ENCODE assay signal across 10 cellular contexts in the genomic region with DNA sequence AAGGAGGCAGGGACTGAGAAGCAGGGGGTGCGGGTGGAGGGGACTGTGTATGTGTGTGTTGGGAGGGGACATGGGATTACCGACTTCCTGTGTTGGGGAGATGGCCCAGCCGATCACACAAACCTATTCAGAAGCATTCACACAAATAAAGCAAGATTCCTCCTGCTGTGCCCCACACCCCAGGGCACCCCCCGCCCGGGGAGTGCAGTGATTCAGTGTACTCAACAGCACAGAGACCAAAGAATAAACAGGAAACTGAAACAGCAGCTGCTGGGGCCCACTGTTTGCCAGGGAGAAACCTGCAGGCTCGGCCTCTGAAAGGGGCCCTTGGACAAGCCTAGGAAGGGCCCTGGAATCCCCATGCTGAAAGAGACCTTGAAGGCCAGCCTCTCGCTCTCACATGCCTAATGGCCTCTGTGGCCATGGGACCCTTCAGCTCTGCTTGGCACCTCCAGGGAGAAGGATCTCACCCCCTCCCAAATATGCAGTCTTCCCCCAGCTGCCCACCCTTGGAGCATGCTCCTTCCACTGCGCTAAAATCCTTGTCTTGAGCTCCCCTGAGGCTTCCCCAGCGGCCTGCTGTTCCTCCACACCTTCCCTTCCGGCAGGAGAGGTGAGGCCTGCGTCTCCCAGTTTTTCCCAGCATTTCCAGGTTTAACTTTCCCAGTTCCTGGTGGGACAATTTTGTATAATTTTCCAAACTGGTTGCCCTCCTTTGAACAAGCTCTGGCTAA.
DNase-seq lines count a peak whose midpoint lies in the region; ATAC-seq and TF ChIP-seq lines count a peak whose summit lies in the region.
"Had no signal": no experiment of that assay in that cellular context is flagged by ENCODE, and none has a peak within 500 bp of the region (broad histone marks: within the 10 kb centered on the region; RNA-seq: fewer than 3 reads in every experiment).

No MANE protein-coding gene starts in this region.

- peak; percentile 54 to 72 for ATAC-seq in lower lobe of right lung
- ATAC-seq in HG03139 (IDR thresholded peaks at IDR 0.05; ENCODE audit: unreplicated experiment), result no peak
- ATAC-seq in GM18873 (IDR thresholded peaks at IDR 0.05; ENCODE audit: low FRiP score, unreplicated experiment), result no peak
- ATAC-seq: activated T-cell treated with anti-CD3 and anti-CD28 coated beads, Interleukin-2, amount 50 U/mL, for 4 hours had no signal

- H3K27me3 Mint-ChIP-seq in activated naive CD8-positive, alpha-beta T cell treated with anti-CD3 and anti-CD28 coated beads for 36 hours, result peaks cover 15% of the 10 kb centered on the region

- H3K79me2 ChIP-seq in MM.1S (ENCODE audit: low read length), result no peaks in the 10 kb centered on the region

- no peak overlapping the region for H3K27ac Mint-ChIP-seq in activated naive CD8-positive, alpha-beta T cell treated with anti-CD3 and anti-CD28 coated beads for 36 hours

- no peaks in the 10 kb centered on the region for H3F3A ChIP-seq in MM.1S (ENCODE audit: insufficient read depth, low read length)

- peak overlapping the region; percentile 30; the same call in 1 of the 2 replicates for H3K4me2 ChIP-seq in MM.1S (ENCODE audit: low read depth, low read length)

- no peaks in the 10 kb centered on the region for H4K20me1 ChIP-seq in MM.1S (ENCODE audit: insufficient read depth, low read length)

- H3K9me2 ChIP-seq in MM.1S (replicated peaks; ENCODE audit: insufficient read depth, low read length), result no peaks in the 10 kb centered on the region

- H3K4me3 ChIP-seq in MM.1S (ENCODE audit: low read length) (no peak overlapping the region), lower lobe of right lung (no peak overlapping the region)

- no peaks in the 10 kb centered on the region for H3K36me3 ChIP-seq in MM.1S (replicated peaks; ENCODE audit: insufficient read depth, low read length)
- no peaks in the 10 kb centered on the region for H3K36me3 ChIP-seq in lower lobe of right lung

- TF ChIP-seq CTCF in MM.1S (IDR thresholded peaks at IDR 0.05; ENCODE audit: low read length) (no peak), lower lobe of right lung (IDR thresholded peaks at IDR 0.05) (no peak)

- H3K36me3 Mint-ChIP-seq in activated naive CD8-positive, alpha-beta T cell treated with anti-CD3 and anti-CD28 coated beads for 36 hours, result no peaks in the 10 kb centered on the region

- H3K4me1 Mint-ChIP-seq in activated naive CD8-positive, alpha-beta T cell treated with anti-CD3 and anti-CD28 coated beads for 36 hours, result no peaks in the 10 kb centered on the region

- H3K27ac ChIP-seq in MM.1S (ENCODE audit: low read length) (peak overlapping the region; percentile 6; the same call in 1 of the 2 replicates), lower lobe of right lung (peak overlapping the region; percentile 36)

- no peak overlapping the region for H3K9ac ChIP-seq in MM.1S (ENCODE audit: low read length)

- H3K4me3 Mint-ChIP-seq in activated naive CD8-positive, alpha-beta T cell treated with anti-CD3 and anti-CD28 coated beads for 36 hours, result no peak overlapping the region
- H3K4me3 Mint-ChIP-seq: activated T-cell treated with anti-CD3 and anti-CD28 coated beads, Interleukin-2, amount 50 U/mL, for 4 hours had no signal

- H3K27me3 ChIP-seq in MM.1S (replicated peaks; ENCODE audit: insufficient read depth, low read length) (no peaks in the 10 kb centered on the region), lower lobe of right lung (ENCODE audit: low read depth) (no peaks in the 10 kb centered on the region)

- no peaks in the 10 kb centered on the region for H3K9me3 Mint-ChIP-seq in activated naive CD8-positive, alpha-beta T cell treated with anti-CD3 and anti-CD28 coated beads for 36 hours
- H3K9me3 Mint-ChIP-seq: activated T-cell treated with anti-CD3 and anti-CD28 coated beads, Interleukin-2, amount 50 U/mL, for 4 hours had no signal

- DNase-seq in Daoy (ENCODE audit: low read depth) (peak; percentile 27), MM.1S (peak; percentile 67), T1000 (lab: John Stamatoyannopoulos, UW) (peak; percentile 52), lower lobe of right lung (no peak), SIG-M5 (lab: John Stamatoyannopoulos, UW) (no peak)
- no peak for DNase-seq in activated naive CD8-positive, alpha-beta T cell treated with anti-CD3 and anti-CD28 coated beads for 36 hours
- DNase-seq: activated T-cell treated with anti-CD3 and anti-CD28 coated beads, Interleukin-2, amount 50 U/mL, for 4 hours; stimulated activated CD8-positive, alpha-beta memory T cell treated with anti-CD3 and anti-CD28 coated beads, Interleukin-4, amount 100 ng/mL, for 48 hours had no signal

- intact Hi-C loops in lower lobe of right lung (cut with DNase I), result no loop called here

- peaks cover 13% of the 10 kb centered on the region for H3K4me1 ChIP-seq in MM.1S (ENCODE audit: low read length)
- H3K4me1 ChIP-seq in lower lobe of right lung, result peaks cover 42% of the 10 kb centered on the region

- H3K9me3 ChIP-seq in MM.1S (replicated peaks; ENCODE audit: insufficient read depth, low read length), result no peaks in the 10 kb centered on the region
- no peaks in the 10 kb centered on the region for H3K9me3 ChIP-seq in lower lobe of right lung

- H2AFZ ChIP-seq in MM.1S (ENCODE audit: low read length), result peak overlapping the region; percentile 54

Comparison
In these comparisons a context has a peak if more than half of its experiments do, and no peak if none do; other contexts are left out.
1. DNase-seq: peak in Daoy (single experiment), MM.1S (single experiment) and T1000 (single experiment); none in lower lobe of right lung (single experiment), SIG-M5 (single experiment) and activated naive CD8-positive, alpha-beta T cell treated with anti-CD3 and anti-CD28 coated beads for 36 hours (single experiment).
2. ATAC-seq: peak in lower lobe of right lung (2 of 2); none in HG03139 (single experiment) and GM18873 (single experiment).